Comparison of ENCODE assay signal across 33 cellular contexts in genomic region chr4:121233982-121234381, GRCh38.
"Had no signal": no experiment of that assay in that cellular context is flagged by ENCODE, and none has a peak within 500 bp of the region (broad histone marks: within the 10 kb centered on the region; RNA-seq: fewer than 3 reads in every experiment).

No MANE protein-coding gene starts in this region.

- H3K27me3 ChIP-seq: ascending aorta, cardiac muscle cell, pancreas, sigmoid colon had no signal

- ATAC-seq: effector memory CD8-positive, alpha-beta T cell; left cardiac atrium; pancreas; stimulated activated effector memory CD8-positive, alpha-beta T cell treated with anti-CD3 and anti-CD28 coated beads, Interleukin-12 subunit alpha, Interleukin-12 subunit beta, amount 100 ng/mL, for 72 hours had no signal

- H3K9me3 ChIP-seq: ascending aorta, pancreas, prostate gland, sigmoid colon, thoracic aorta had no signal

- H3K36me3 ChIP-seq: ascending aorta, cardiac muscle cell, pancreas, prostate gland, sigmoid colon, thoracic aorta had no signal

- H3K4me1 ChIP-seq: ascending aorta, pancreas, prostate gland, sigmoid colon had no signal

- DNase-seq: activated CD4-positive, alpha-beta memory T cell treated with anti-CD3 and anti-CD28 coated beads, Interleukin-2, amount 10 ng/mL, durations not matched to agents 7 days and 5 days; activated CD4-positive, alpha-beta T cell treated with anti-CD3 and anti-CD28 coated beads for 1 hour; activated CD4-positive, alpha-beta T cell treated with anti-CD3 and anti-CD28 coated beads, Interleukin-2, amount 10 ng/mL, durations not matched to agents 7 days and 5 days; activated CD8-positive, alpha-beta memory T cell treated with anti-CD3 and anti-CD28 coated beads, Interleukin-2, amount 50 U/mL, for 48 hours; activated gamma-delta T cell; activated naive CD4-positive, alpha-beta T cell treated with anti-CD3 and anti-CD28 coated beads, Interleukin-2, amount 10 ng/mL, durations not matched to agents 7 days and 5 days; activated naive CD8-positive, alpha-beta T cell treated with anti-CD3 and anti-CD28 coated beads, Interleukin-2, amount 10 ng/mL, durations not matched to agents 7 days and 5 days; activated T-cell treated with anti-CD3 and anti-CD28 coated beads, Interleukin-2, amount 50 U/mL, for 24 hours; cerebellar nuclear complex; effector memory CD8-positive, alpha-beta T cell; head of caudate nucleus; hypothalamus; left cardiac atrium; mammary epithelial cell; naive B cell; nephron progenitor cell; nucleus accumbens; pancreas; retina; sigmoid colon; small intestine; stimulated activated CD4-positive, alpha-beta T cell treated with anti-CD3 and anti-CD28 coated beads, Interleukin-4, amount 100 ng/mL, for 24 hours; T1000; trophoblast cell had no signal

- H3K4me3 ChIP-seq: ascending aorta, cardiac muscle cell, coronary artery, pancreas, prostate gland, sigmoid colon, thoracic aorta had no signal

- FAIRE-seq: endothelial cell of umbilical vein, keratinocyte, pancreas, small intestine, urothelium cell line had no signal

- H3K27ac ChIP-seq: ascending aorta, cardiac muscle cell, coronary artery, pancreas, prostate gland, sigmoid colon, thoracic aorta had no signal
